In the genomic region with DNA sequence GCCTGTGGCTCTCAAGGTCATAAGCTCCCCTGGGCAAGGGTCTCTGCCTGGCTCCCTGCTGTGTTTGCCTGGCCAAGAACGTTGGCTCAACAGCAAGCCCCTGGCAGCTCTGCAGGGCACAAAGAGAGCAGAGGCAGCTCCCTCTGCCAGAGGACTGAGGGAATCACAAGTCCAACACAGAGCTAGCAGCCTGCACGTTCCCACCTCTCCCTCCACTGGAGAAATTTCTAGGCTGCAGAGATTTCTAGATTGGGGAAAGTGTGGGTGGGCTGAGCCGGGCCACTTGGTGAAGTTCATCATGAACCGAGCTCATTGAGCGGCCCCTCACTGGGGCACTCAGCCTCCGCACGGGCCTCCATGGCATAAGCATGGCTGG, we compare ENCODE assay signal across 18 cellular contexts. TPM values are rescaled to one million over a fixed set of nuclear protein-coding genes. Genes with fewer than 3 reads are reported as not detected.
A peak's percentile ranks its signal among the peaks of the same experiment; 100 is the strongest.
DNase-seq lines count a peak whose midpoint lies in the region; ATAC-seq and TF ChIP-seq lines count a peak whose summit lies in the region.
"Had no signal": no experiment of that assay in that cellular context is flagged by ENCODE, and none has a peak within 500 bp of the region (broad histone marks: within the 10 kb centered on the region; RNA-seq: fewer than 3 reads in every experiment).

No MANE protein-coding gene starts in this region.

- peaks cover 18% of the 10 kb centered on the region for H3K36me3 Mint-ChIP-seq in osteocyte (ENCODE audit: unreplicated experiment)

- H3K9me3 ChIP-seq in gastroesophageal sphincter (no peaks in the 10 kb centered on the region), gastrocnemius medialis (no peaks in the 10 kb centered on the region)
- H3K9me3 ChIP-seq: BLaER1, neutrophil had no signal

- no peaks in the 10 kb centered on the region for H3K9me3 Mint-ChIP-seq in osteocyte (ENCODE audit: unreplicated experiment)
- H3K9me3 Mint-ChIP-seq: activated CD4-positive, alpha-beta T cell treated with anti-CD3 and anti-CD28 coated beads, Interleukin-2, amount 10 ng/mL, durations not matched to agents 7 days and 5 days; stimulated activated memory B cell treated with anti-CD40 and anti-IgM and Interleukin-4, amounts not matched to agents 10 μg/mL and 1 μg/mL and 100 μg/mL, for 72 hours had no signal

- H3K4me1 ChIP-seq in gastroesophageal sphincter (peaks cover 8 to 91% (median 28%) of the 10 kb centered on the region in 3 donors), urinary bladder (ENCODE audit: insufficient read depth) (no peaks in the 10 kb centered on the region), gastrocnemius medialis (peaks cover 0 to 27% of the 10 kb centered on the region in 2 donors)
- H3K4me1 ChIP-seq: BLaER1 had no signal

- no peaks in the 10 kb centered on the region for H3K27me3 ChIP-seq in gastroesophageal sphincter
- no peaks in the 10 kb centered on the region for H3K27me3 ChIP-seq in gastrocnemius medialis
- H3K27me3 ChIP-seq: BLaER1, neutrophil had no signal

- no peaks in the 10 kb centered on the region for H3K27me3 Mint-ChIP-seq in osteocyte (ENCODE audit: unreplicated experiment)
- H3K27me3 Mint-ChIP-seq: activated CD4-positive, alpha-beta T cell treated with anti-CD3 and anti-CD28 coated beads, Interleukin-2, amount 10 ng/mL, durations not matched to agents 7 days and 5 days; stimulated activated memory B cell treated with anti-CD40 and anti-IgM and Interleukin-4, amounts not matched to agents 10 μg/mL and 1 μg/mL and 100 μg/mL, for 72 hours had no signal

- H3K4me3 ChIP-seq in astrocyte of the cerebellum (ENCODE audit: low read depth, low read length) (no peak overlapping the region), gastroesophageal sphincter (no peak overlapping the region), urinary bladder (ENCODE audit: low read depth, low read length) (no peak overlapping the region), gastrocnemius medialis (no peak overlapping the region)
- H3K4me3 ChIP-seq: BLaER1, skin epidermis had no signal

- TF ChIP-seq EP300 in gastroesophageal sphincter (IDR thresholded peaks at IDR 0.05), result no peak

- in situ Hi-C loops in astrocyte of the cerebellum (cut with HindIII; ENCODE audit: low sequenced_read_pairs) (no loop called here), gastrocnemius medialis (cut with MboI; ENCODE audit: low sequenced_read_pairs in 4 of 4) (no loop called here)

- peaks cover 3% of the 10 kb centered on the region for H3K4me1 Mint-ChIP-seq in osteocyte (ENCODE audit: unreplicated experiment)
- H3K4me1 Mint-ChIP-seq: activated CD4-positive, alpha-beta T cell treated with anti-CD3 and anti-CD28 coated beads, Interleukin-2, amount 10 ng/mL, durations not matched to agents 7 days and 5 days; stimulated activated memory B cell treated with anti-CD40 and anti-IgM and Interleukin-4, amounts not matched to agents 10 μg/mL and 1 μg/mL and 100 μg/mL, for 72 hours had no signal

- ATAC-seq in gastroesophageal sphincter, result no peak
- no peak for ATAC-seq in gastrocnemius medialis
- ATAC-seq in HG02588 (IDR thresholded peaks at IDR 0.05; ENCODE audit: unreplicated experiment), result no peak
- no peak for ATAC-seq in HG03159 (IDR thresholded peaks at IDR 0.05; ENCODE audit: unreplicated experiment)
- ATAC-seq: stimulated activated memory B cell treated with anti-CD40 and anti-IgM and Interleukin-4, amounts not matched to agents 10 μg/mL and 1 μg/mL and 100 μg/mL, for 72 hours had no signal

- H3K27ac ChIP-seq in gastroesophageal sphincter, result peak overlapping the region; percentile 85 to 96 (median 92)
- peak overlapping the region; percentile 77 for H3K27ac ChIP-seq in urinary bladder (ENCODE audit: low read depth)
- H3K27ac ChIP-seq in gastrocnemius medialis, result peak overlapping the region in 2 of 4 donors; percentile 31 to 77
- H3K27ac ChIP-seq: BLaER1, HL-60, KMS-11, neutrophil had no signal

- H3K27ac Mint-ChIP-seq in osteocyte (ENCODE audit: unreplicated experiment), result no peak overlapping the region
- H3K27ac Mint-ChIP-seq: activated CD4-positive, alpha-beta T cell treated with anti-CD3 and anti-CD28 coated beads, Interleukin-2, amount 10 ng/mL, durations not matched to agents 7 days and 5 days; stimulated activated memory B cell treated with anti-CD40 and anti-IgM and Interleukin-4, amounts not matched to agents 10 μg/mL and 1 μg/mL and 100 μg/mL, for 72 hours had no signal

- WGBS in gastroesophageal sphincter (ENCODE audit: low coverage in 1 of 2), 2 donors, result no CpG with 5 or more reads among the region's 7 CpGs
- WGBS in urinary bladder, result 60% methylated on average over 7 of the region's 7 CpGs

- TF ChIP-seq POLR2A in gastroesophageal sphincter (IDR thresholded peaks at IDR 0.05) (no peak), gastrocnemius medialis (IDR thresholded peaks at IDR 0.05) (no peak)

- peaks cover 0 to 71% of the 10 kb centered on the region in 2 donors for H3K36me3 ChIP-seq in gastroesophageal sphincter
- no peaks in the 10 kb centered on the region for H3K36me3 ChIP-seq in urinary bladder (ENCODE audit: insufficient read depth)
- H3K36me3 ChIP-seq in gastrocnemius medialis, result peaks cover 0 to 42% of the 10 kb centered on the region in 2 donors

- H3K4me3 Mint-ChIP-seq in osteocyte (ENCODE audit: unreplicated experiment), result no peak overlapping the region
- H3K4me3 Mint-ChIP-seq: activated CD4-positive, alpha-beta T cell treated with anti-CD3 and anti-CD28 coated beads, Interleukin-2, amount 10 ng/mL, durations not matched to agents 7 days and 5 days; stimulated activated memory B cell treated with anti-CD40 and anti-IgM and Interleukin-4, amounts not matched to agents 10 μg/mL and 1 μg/mL and 100 μg/mL, for 72 hours had no signal

- TF ChIP-seq CTCF in astrocyte of the cerebellum (IDR thresholded peaks at IDR 0.05; ENCODE audit: low read depth, low read length, missing control alignments) (peak; percentile 19), gastroesophageal sphincter (IDR thresholded peaks at IDR 0.05) (peak in 2 of 4 experiments; percentile 19 to 40), osteocyte (IDR thresholded peaks at IDR 0.05) (peak; percentile 9), gastrocnemius medialis (IDR thresholded peaks at IDR 0.05 in 4 of 5, conservative IDR thresholded peaks at IDR 0.05 in 1 of 5) (no peak)

- DNase-seq in astrocyte of the cerebellum (ENCODE audit: low read depth) (no peak), osteocyte (ENCODE audit: extremely low spot score, unreplicated experiment) (no peak), gastrocnemius medialis (no peak)
- DNase-seq: activated CD4-positive, alpha-beta T cell treated with anti-CD3 and anti-CD28 coated beads, Interleukin-2, amount 10 ng/mL, durations not matched to agents 7 days and 5 days; activated naive CD4-positive, alpha-beta T cell treated with anti-CD3 and anti-CD28 coated beads, Interleukin-2, amount 50 U/mL, for 16 hours; DMS 273 treated with DMSO at 0.1 percent for 48 hours; NCI-H146; NCI-H446 treated with DMSO at 0.1 percent for 48 hours had no signal

- intact Hi-C loops in gastrocnemius medialis (cut with DNase I; ENCODE audit: low total_unique reads), result no loop called here

RNA-seq across cellular contexts. Expression of a gene that starts 19.8 kb away (rescaled TPM):
- total RNA-seq in gastroesophageal sphincter (100 to 1,000 TPM; 128 to 268 (median 205) TPM), osteocyte (48.9 and 52.9 TPM in 2 replicates), urinary bladder (49.6 TPM), gastrocnemius medialis (10 to 100 TPM; 16.2 to 25.8 (median 20.2) TPM)
- polyA plus RNA-seq in urinary bladder, result 210 TPM

RNA-seq across cellular contexts. Expression of a gene that starts 20.2 kb away (rescaled TPM):
- total RNA-seq in gastroesophageal sphincter, result 1 to 10 TPM; 1.2 to 7.8 (median 3.6) TPM
- total RNA-seq in osteocyte, result 7.5 and 7.9 TPM in 2 replicates
- 10.6 TPM for total RNA-seq in urinary bladder
- polyA plus RNA-seq in urinary bladder, result 5.4 TPM
- 10 to 100 TPM in 1 of 4 donors, 1 to 10 TPM in 3; 1.3 to 26.5 (median 3.0) TPM for total RNA-seq in gastrocnemius medialis

Comparison
In these comparisons a context has a peak if more than half of its experiments do, and no peak if none do; other contexts are left out.
1. CTCF ChIP-seq: peak in astrocyte of the cerebellum (single experiment) and osteocyte (single experiment); none in gastrocnemius medialis (0 of 5).